Comparison of ENCODE assay signal across 8 cellular contexts in the genomic region with DNA sequence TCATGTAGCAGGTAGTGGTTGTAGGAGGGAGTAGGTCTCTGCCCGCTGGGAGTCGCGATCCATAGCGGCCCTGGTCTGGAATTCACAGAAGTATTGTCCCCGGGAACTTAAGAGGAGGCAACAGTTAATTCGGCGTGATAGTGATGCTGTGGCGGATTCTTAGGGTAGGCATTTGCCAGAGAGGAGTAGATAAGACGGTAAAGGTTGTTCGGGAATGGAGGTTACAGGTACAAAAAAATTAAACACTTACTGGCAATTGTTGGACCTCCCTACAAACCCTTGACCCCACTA. TPM values are rescaled to one million over a fixed set of nuclear protein-coding genes. Genes with fewer than 3 reads are reported as not detected.
DNase-seq lines count a peak whose midpoint lies in the region; ATAC-seq and TF ChIP-seq lines count a peak whose summit lies in the region.

No MANE protein-coding gene starts in this region.

- DNase-seq in GM20000 (ENCODE audit: low spot score) (peak; percentile 14), T-cell (peak in 2 of 34 experiments; percentile 2 to 3), foreskin fibroblast (no peak), skeletal muscle cell (ENCODE audit: low read depth) (no peak), NCI-H748 treated with DMSO at 0.1 percent for 48 hours (lab: John Stamatoyannopoulos, UW) (no peak), LoVo (ENCODE audit: low spot score) (no peak)
- DNase-seq in stimulated activated CD4-positive, alpha-beta T cell treated with anti-CD3 and anti-CD28 coated beads, Interleukin-4, amount 100 ng/mL, for 4 hours: no peak

- H3K4me3 ChIP-seq in foreskin fibroblast (ENCODE audit: low read depth in 1 of 2, low read length in 2 of 2) (peak overlapping the region; percentile 83 to 92), skeletal muscle cell (ENCODE audit: low read depth, low read length) (peak overlapping the region; percentile 79)

- peaks cover 22% of the 10 kb centered on the region for H3K36me3 Mint-ChIP-seq in T-cell

- CTCF ChIA-PET in T-cell (lab: Charles Lee): interaction anchor here in 1 of 2 donors (0.6 kb wide), 1 partner anchor 322 kb away, joined by 3 read pairs; no protein-coding TSS in a partner anchor

- peaks cover 57 to 64% (median 57%) of the 10 kb centered on the region in 3 donors for H3K4me1 Mint-ChIP-seq in T-cell

- no peaks in the 10 kb centered on the region for H3K27me3 Mint-ChIP-seq in T-cell

- peak overlapping the region; percentile 79 to 98 for H3K27ac Mint-ChIP-seq in T-cell

- no peaks in the 10 kb centered on the region for H3K9me3 Mint-ChIP-seq in T-cell

- H3K4me3 Mint-ChIP-seq in T-cell: peak overlapping the region; percentile 95 to 99 (median 96)

- ATAC-seq in T-cell (replicated peaks in 1 of 4): no peak
- no peak for ATAC-seq in HG03135 (IDR thresholded peaks at IDR 0.05; ENCODE audit: unreplicated experiment)

- no peak for TF ChIP-seq CTCF in GM20000 (IDR thresholded peaks at IDR 0.05; ENCODE audit: extremely low read depth, missing control alignments)
- TF ChIP-seq CTCF in foreskin fibroblast (IDR thresholded peaks at IDR 0.05; ENCODE audit: low read depth, low read length): no peak

- POLR2A ChIA-PET in T-cell (lab: Charles Lee): interaction anchor here in 1 of 2 donors (0.8 kb wide), 1 partner anchor 305 kb away, joined by 8 read pairs; no protein-coding TSS in a partner anchor

RNA-seq across cellular contexts. Expression of a gene that starts 0.7 kb away (rescaled TPM):
- 10 to 100 TPM; 31.6 to 35.5 (median 34.5) TPM for total RNA-seq in T-cell
